Comparison of ENCODE assay signal across 19 cellular contexts in genomic region chr9:134461436-134461982, GRCh38.
DNase-seq lines count a peak whose midpoint lies in the region; ATAC-seq and TF ChIP-seq lines count a peak whose summit lies in the region.
"Had no signal": no experiment of that assay in that cellular context is flagged by ENCODE, and none has a peak within 500 bp of the region (broad histone marks: within the 10 kb centered on the region; RNA-seq: fewer than 3 reads in every experiment).

No MANE protein-coding gene starts in this region.

- H3K27ac Mint-ChIP-seq in activated CD8-positive, alpha-beta T cell treated with anti-CD3 and anti-CD28 coated beads for 36 hours: no peak overlapping the region
- H3K27ac Mint-ChIP-seq: GM23338 had no signal

- H3K36me3 ChIP-seq in BLaER1 treated with 17β-estradiol and CSF1 and Interleukin-3, amounts not matched to agents 10 nM and 100 nM: no peaks in the 10 kb centered on the region

- H3K9me3 Mint-ChIP-seq in activated CD8-positive, alpha-beta T cell treated with anti-CD3 and anti-CD28 coated beads for 36 hours: no peaks in the 10 kb centered on the region
- H3K9me3 Mint-ChIP-seq: GM23338 had no signal

- H3K4me3 ChIP-seq in BLaER1 treated with 17β-estradiol and CSF1 and Interleukin-3, amounts not matched to agents 10 nM and 100 nM: no peak overlapping the region
- H3K4me3 ChIP-seq: GM23338 had no signal

- H3K9me3 ChIP-seq in BLaER1 treated with 17β-estradiol and CSF1 and Interleukin-3, amounts not matched to agents 10 nM and 100 nM (replicated peaks in 1 of 11): peaks cover 5 to 11% (median 8%) of the 10 kb centered on the region in 11 experiments; a peak in 18 of 22 replicates

- peaks cover 0 to 19% (median 0%) of the 10 kb centered on the region in 11 experiments; a peak in 3 of 22 replicates for H3K27me3 ChIP-seq in BLaER1 treated with 17β-estradiol and CSF1 and Interleukin-3, amounts not matched to agents 10 nM and 100 nM
- no peaks in the 10 kb centered on the region for H3K27me3 ChIP-seq in foreskin keratinocyte

- ATAC-seq in foreskin keratinocyte (peak; percentile 8), GM19351 (IDR thresholded peaks at IDR 0.05; ENCODE audit: unreplicated experiment) (no peak)
- ATAC-seq in activated CD8-positive, alpha-beta T cell treated with anti-CD3 and anti-CD28 coated beads for 36 hours: no peak
- ATAC-seq: GM23338 had no signal

- TF ChIP-seq CTCF in foreskin keratinocyte (conservative IDR thresholded peaks at IDR 0.05): no peak
- no peak for TF ChIP-seq CTCF in activated CD8-positive, alpha-beta T cell treated with anti-CD3 and anti-CD28 coated beads for 36 hours (IDR thresholded peaks at IDR 0.05)

- POLR2A ChIA-PET in activated CD8-positive, alpha-beta T cell treated with anti-CD3 and anti-CD28 coated beads for 36 hours (lab: Charles Lee): interaction anchor here (2.0 kb wide), 1 partner anchor 14 kb away, joined by 6 read pairs; no protein-coding TSS in a partner anchor

- H3K27me3 Mint-ChIP-seq in activated CD8-positive, alpha-beta T cell treated with anti-CD3 and anti-CD28 coated beads for 36 hours: no peaks in the 10 kb centered on the region

- H4K20me1 ChIP-seq in BLaER1 treated with 17β-estradiol and CSF1 and Interleukin-3, amounts not matched to agents 10 nM and 100 nM: no peaks in the 10 kb centered on the region

- H3K4me2 ChIP-seq in BLaER1 treated with 17β-estradiol and CSF1 and Interleukin-3, amounts not matched to agents 10 nM and 100 nM: peak overlapping the region in 10 of 11 experiments; percentile 4 to 98 (median 93); a peak in 19 of 22 replicates
- H3K4me2 ChIP-seq: GM23338, KMS-11 had no signal

- peaks cover 9% of the 10 kb centered on the region for H3K4me1 Mint-ChIP-seq in activated CD8-positive, alpha-beta T cell treated with anti-CD3 and anti-CD28 coated beads for 36 hours (ENCODE audit: low read depth)
- H3K4me1 Mint-ChIP-seq: GM23338 had no signal

- no peaks in the 10 kb centered on the region for H3K36me3 Mint-ChIP-seq in activated CD8-positive, alpha-beta T cell treated with anti-CD3 and anti-CD28 coated beads for 36 hours (ENCODE audit: low read depth)

- H3K27ac ChIP-seq in BLaER1 treated with 17β-estradiol and CSF1 and Interleukin-3, amounts not matched to agents 10 nM and 100 nM: peak overlapping the region in 4 of 11 experiments; percentile 50 to 100 (median 79); a peak in 6 of 22 replicates
- H3K27ac ChIP-seq in foreskin keratinocyte: no peak overlapping the region
- H3K27ac ChIP-seq: KMS-11 had no signal

- H3K4me1 ChIP-seq in BLaER1 treated with 17β-estradiol and CSF1 and Interleukin-3, amounts not matched to agents 10 nM and 100 nM: peaks cover 40 to 79% (median 78%) of the 10 kb centered on the region in 10 experiments
- H3K4me1 ChIP-seq in foreskin keratinocyte: no peaks in the 10 kb centered on the region

- H3K9ac ChIP-seq in BLaER1 treated with 17β-estradiol and CSF1 and Interleukin-3, amounts not matched to agents 10 nM and 100 nM: peak overlapping the region in 4 of 11 experiments; percentile 4 to 95 (median 42); a peak in 4 of 22 replicates
- H3K9ac ChIP-seq: KMS-11 had no signal

- CTCF ChIA-PET in activated CD8-positive, alpha-beta T cell treated with anti-CD3 and anti-CD28 coated beads for 36 hours (lab: Charles Lee): interaction anchor here (1.4 to 4.5 kb wide), 2 partner anchors 12 to 290 kb away, joined by 3 to 18 read pairs; no protein-coding TSS in a partner anchor

- H3K4me3 Mint-ChIP-seq in activated CD8-positive, alpha-beta T cell treated with anti-CD3 and anti-CD28 coated beads for 36 hours: no peak overlapping the region
- H3K4me3 Mint-ChIP-seq: GM23338 had no signal

- peak; percentile 33 for DNase-seq in HT1080 (ENCODE audit: low read depth)
- DNase-seq in amniotic epithelial cell (ENCODE audit: low read depth): peak; percentile 25
- no peak for DNase-seq in foreskin keratinocyte
- no peak for DNase-seq in NCI-H146 (lab: John Stamatoyannopoulos, UW)
- no peak for DNase-seq in activated CD8-positive, alpha-beta T cell treated with anti-CD3 and anti-CD28 coated beads for 36 hours
- DNase-seq: AML-193; DMS 273 treated with DMSO at 0.1 percent for 48 hours; DND-41; NCI-H1092; NCI-H1436 treated with DMSO at 0.1 percent for 48 hours; NCI-H2081; NCI-H748 treated with DMSO at 0.1 percent for 48 hours; NK-92 treated with Interleukin-12 subunit alpha and Interleukin-12 subunit beta, amount 100 ng/mL, for 24 hours; OCI-M1; SIG-M5 had no signal

- intact Hi-C loops in activated CD8-positive, alpha-beta T cell treated with anti-CD3 and anti-CD28 coated beads for 36 hours (cut with micrococcal nuclease): no loop called here

Comparison
In these comparisons a context has a peak if more than half of its experiments do, and no peak if none do; other contexts are left out.
1. DNase-seq: peak in HT1080 (single experiment) and amniotic epithelial cell (single experiment); none in foreskin keratinocyte (0 of 2), NCI-H146 (single experiment) and activated CD8-positive, alpha-beta T cell treated with anti-CD3 and anti-CD28 coated beads for 36 hours (single experiment).